Comparison of ENCODE assay signal across 11 cellular contexts in the genomic region with DNA sequence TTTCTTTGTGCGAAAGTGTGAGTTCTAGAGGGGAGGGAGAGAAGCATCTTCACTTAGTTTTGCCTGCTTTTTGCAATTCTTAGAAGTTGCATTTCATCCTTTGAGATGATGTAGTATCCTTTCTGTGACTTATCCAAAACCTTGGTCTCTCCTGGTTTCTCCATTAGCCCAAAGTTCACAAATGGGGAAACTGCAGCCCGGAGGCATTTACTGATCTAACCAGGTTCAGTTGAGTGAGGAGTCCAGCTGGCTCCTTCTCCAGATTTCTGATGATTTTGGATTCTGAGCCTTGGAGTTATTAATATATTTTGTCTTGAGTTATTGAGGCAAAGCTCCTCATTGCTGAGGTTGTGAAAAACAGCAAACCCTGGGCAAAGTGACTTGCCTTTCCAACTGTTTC. TPM values are rescaled to one million over a fixed set of nuclear protein-coding genes. Genes with fewer than 3 reads are reported as not detected.
DNase-seq lines count a peak whose midpoint lies in the region; ATAC-seq and TF ChIP-seq lines count a peak whose summit lies in the region.
"Had no signal": no experiment of that assay in that cellular context is flagged by ENCODE, and none has a peak within 500 bp of the region (broad histone marks: within the 10 kb centered on the region; RNA-seq: fewer than 3 reads in every experiment).

No MANE protein-coding gene starts in this region.

- H3K4me3 ChIP-seq in BLaER1 (peak overlapping the region; percentile 81), HFF-Myc (replicated peaks; ENCODE audit: low read depth, low read length) (peak overlapping the region; percentile 66)

- H3K27ac Mint-ChIP-seq in brain (peak overlapping the region; percentile 84 to 94 (median 89)), nephron progenitor cell (no peak overlapping the region)

- peak overlapping the region; percentile 83 for H3K9ac ChIP-seq in BLaER1

- H3K4me3 Mint-ChIP-seq in brain (peak overlapping the region; percentile 90 to 96 (median 92)), nephron progenitor cell (peak overlapping the region; percentile 82)

- no peaks in the 10 kb centered on the region for H3K9me3 Mint-ChIP-seq in brain
- H3K9me3 Mint-ChIP-seq in nephron progenitor cell, result no peaks in the 10 kb centered on the region

- peaks cover 35% of the 10 kb centered on the region for H3K36me3 ChIP-seq in BLaER1

- ATAC-seq in GM21529 (IDR thresholded peaks at IDR 0.05; ENCODE audit: unreplicated experiment), result no peak
- ATAC-seq in HG02870 (IDR thresholded peaks at IDR 0.05; ENCODE audit: unreplicated experiment), result no peak

- H3K4me1 Mint-ChIP-seq in brain (peaks cover 78% of the 10 kb centered on the region), nephron progenitor cell (peaks cover 33% of the 10 kb centered on the region)

- peaks cover 7% of the 10 kb centered on the region for H3K27me3 Mint-ChIP-seq in brain
- H3K27me3 Mint-ChIP-seq in nephron progenitor cell (ENCODE audit: low read depth, poor library complexity), result peaks cover 47% of the 10 kb centered on the region

- H3K36me3 Mint-ChIP-seq in brain, result peaks cover 39% of the 10 kb centered on the region
- no peaks in the 10 kb centered on the region for H3K36me3 Mint-ChIP-seq in nephron progenitor cell (ENCODE audit: low read depth)

- DNase-seq in HFF-Myc (ENCODE audit: extremely low read depth, low read depth) (no peak), nephron progenitor cell (no peak), NCI-H1105 treated with DMSO at 0.1 percent for 48 hours (lab: John Stamatoyannopoulos, UW) (no peak), NK-92 (lab: John Stamatoyannopoulos, UW; ENCODE audit: unreplicated experiment) (no peak)
- DNase-seq: amniotic stem cell; Right ventricle myocardium superior; stimulated activated CD4-positive, alpha-beta T cell treated with anti-CD3 and anti-CD28 coated beads, Interleukin-4, amount 100 ng/mL, for 4 hours had no signal

- H4K20me1 ChIP-seq in BLaER1, result peaks cover 52% of the 10 kb centered on the region; the same call in 1 of the 2 replicates

- no peak for TF ChIP-seq CTCF in HFF-Myc (IDR thresholded peaks at IDR 0.05; ENCODE audit: low read depth, low read length, missing control alignments)
- no peak for TF ChIP-seq CTCF in brain (conservative IDR thresholded peaks at IDR 0.05)
- TF ChIP-seq CTCF in nephron progenitor cell (IDR thresholded peaks at IDR 0.05), result no peak

- no peaks in the 10 kb centered on the region for H3K27me3 ChIP-seq in BLaER1

- 0 out of 2 replicates have a peak overlapping the region, but pooled peaks have one; percentile 95 for H3K27ac ChIP-seq in BLaER1

- H3K4me1 ChIP-seq in BLaER1, result peaks cover 49% of the 10 kb centered on the region

- peak overlapping the region; percentile 96 for H3K4me2 ChIP-seq in BLaER1

- no peaks in the 10 kb centered on the region for H3K9me3 ChIP-seq in BLaER1

RNA-seq across cellular contexts. Expression of a gene that starts 1.6 kb away (rescaled TPM):
- polyA plus RNA-seq in brain (ENCODE audit: insufficient read depth, low read depth, low replicate concordance), result 55.5 TPM
